ENCODE assay signal across 8 cellular contexts in the genomic region with DNA sequence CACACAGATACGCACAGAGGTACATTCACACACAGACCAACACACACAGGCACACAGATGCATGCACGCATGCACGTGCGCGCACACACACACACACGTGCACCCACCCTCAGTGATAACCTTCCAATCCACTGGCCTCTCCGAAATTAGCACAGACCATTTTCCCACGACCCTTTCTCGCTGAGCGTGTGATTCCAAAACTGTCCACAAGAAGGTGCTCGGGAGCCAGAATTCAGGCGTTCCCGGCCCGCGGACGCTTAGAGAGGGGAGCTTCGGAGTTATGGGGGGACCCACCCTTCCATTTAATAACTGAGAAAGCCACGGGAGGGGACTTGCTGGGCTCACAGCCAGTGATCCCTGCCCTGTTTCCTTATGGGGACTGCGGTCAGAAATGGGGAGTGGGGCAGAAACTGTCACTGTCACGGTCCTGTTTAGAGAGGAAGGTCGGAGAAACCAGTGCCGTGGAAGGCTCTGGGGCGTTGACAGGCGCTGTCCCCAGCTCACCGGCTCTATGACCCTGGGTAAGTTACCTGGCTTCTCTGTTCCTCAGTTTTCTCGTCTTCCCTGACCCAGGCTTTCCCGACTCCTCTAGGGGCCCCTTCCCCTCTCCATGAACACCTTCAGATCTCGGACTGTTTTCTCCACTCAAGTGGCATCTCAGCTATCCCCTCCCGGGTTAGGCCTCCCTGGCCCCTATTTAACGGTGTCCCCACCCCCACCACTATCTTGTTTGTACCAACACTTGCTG. TPM values are rescaled to one million over a fixed set of nuclear protein-coding genes. Genes with fewer than 3 reads are reported as not detected.
DNase-seq lines count a peak whose midpoint lies in the region; ATAC-seq and TF ChIP-seq lines count a peak whose summit lies in the region.

No MANE protein-coding gene starts in this region.

- no peaks in the 10 kb centered on the region for H3K79me2 ChIP-seq in neural progenitor cell (ENCODE audit: low read depth)

- ATAC-seq in GM19452 (IDR thresholded peaks at IDR 0.05; ENCODE audit: unreplicated experiment) (peak; percentile 57), foreskin keratinocyte (peak; percentile 67)
- peak; percentile 80 for ATAC-seq in activated T-helper 17 cell treated with anti-CD3 and anti-CD28 coated beads, Interleukin-2, amount 50 U/mL, for 72 hours (replicated peaks)

- H3K36me3 Mint-ChIP-seq in activated T-helper 17 cell treated with anti-CD3 and anti-CD28 coated beads, Interleukin-2, amount 50 U/mL, for 72 hours (ENCODE audit: low read depth): no peaks in the 10 kb centered on the region
- H3K36me3 Mint-ChIP-seq in neural progenitor cell: no peaks in the 10 kb centered on the region

- peak overlapping the region; percentile 3 for H2AFZ ChIP-seq in neural progenitor cell (replicated peaks)

- H3K9me3 ChIP-seq in neural progenitor cell (ENCODE audit: low read depth): no peaks in the 10 kb centered on the region
- no peaks in the 10 kb centered on the region for H3K9me3 ChIP-seq in stomach

- no peaks in the 10 kb centered on the region for H4K20me1 ChIP-seq in neural progenitor cell (ENCODE audit: low read depth)

- peaks cover 17% of the 10 kb centered on the region for H3K4me1 Mint-ChIP-seq in activated T-helper 17 cell treated with anti-CD3 and anti-CD28 coated beads, Interleukin-2, amount 50 U/mL, for 72 hours
- peaks cover 16% of the 10 kb centered on the region for H3K4me1 Mint-ChIP-seq in neural progenitor cell

- no peak for TF ChIP-seq POLR2A in stomach (IDR thresholded peaks at IDR 0.05)

- DNase-seq in COLO829 (ENCODE audit: low spot score) (peak; percentile 47), HT-29 (ENCODE audit: low spot score) (peak; percentile 85), RKO (ENCODE audit: low spot score) (peak; percentile 51), foreskin keratinocyte (peak; percentile 39 to 56), neural progenitor cell (ENCODE audit: low spot score) (peak; percentile 82), stomach (peak; percentile 69)

- H3K36me3 ChIP-seq in neural progenitor cell (no peaks in the 10 kb centered on the region), stomach (no peaks in the 10 kb centered on the region)

- H3K27me3 ChIP-seq in foreskin keratinocyte (peaks cover 14% of the 10 kb centered on the region), neural progenitor cell (peaks cover 19% of the 10 kb centered on the region), stomach (no peaks in the 10 kb centered on the region)

- no peaks in the 10 kb centered on the region for H3K9me3 Mint-ChIP-seq in activated T-helper 17 cell treated with anti-CD3 and anti-CD28 coated beads, Interleukin-2, amount 50 U/mL, for 72 hours
- no peaks in the 10 kb centered on the region for H3K9me3 Mint-ChIP-seq in neural progenitor cell

- peak overlapping the region; percentile 86 for H3K27ac Mint-ChIP-seq in activated T-helper 17 cell treated with anti-CD3 and anti-CD28 coated beads, Interleukin-2, amount 50 U/mL, for 72 hours
- H3K27ac Mint-ChIP-seq in neural progenitor cell: no peak overlapping the region

- H3K27me3 Mint-ChIP-seq in activated T-helper 17 cell treated with anti-CD3 and anti-CD28 coated beads, Interleukin-2, amount 50 U/mL, for 72 hours: peaks cover 8% of the 10 kb centered on the region
- H3K27me3 Mint-ChIP-seq in neural progenitor cell (ENCODE audit: insufficient read depth, low read depth): peaks cover 21% of the 10 kb centered on the region

- no peak for TF ChIP-seq EP300 in stomach (IDR thresholded peaks at IDR 0.05)

- 2 to 3% (median 3%) methylated on average over 29 to 30 of the region's 30 CpGs for WGBS in stomach, 5 donors

- TF ChIP-seq CTCF in foreskin keratinocyte (conservative IDR thresholded peaks at IDR 0.05) (peak; percentile 71), neural progenitor cell (IDR thresholded peaks at IDR 0.05) (peak; percentile 80), stomach (IDR thresholded peaks at IDR 0.05) (peak in 5 of 7 experiments; percentile 73 to 93 (median 87))

- H3K4me2 ChIP-seq in neural progenitor cell: peak overlapping the region; percentile 90

- H3K9ac ChIP-seq in neural progenitor cell: no peak overlapping the region

- H3K4me3 Mint-ChIP-seq in activated T-helper 17 cell treated with anti-CD3 and anti-CD28 coated beads, Interleukin-2, amount 50 U/mL, for 72 hours: peak overlapping the region; percentile 92
- H3K4me3 Mint-ChIP-seq in neural progenitor cell: peak overlapping the region; percentile 83

- H3K4me1 ChIP-seq in foreskin keratinocyte: no peaks in the 10 kb centered on the region
- no peaks in the 10 kb centered on the region for H3K4me1 ChIP-seq in neural progenitor cell
- H3K4me1 ChIP-seq in stomach: peaks cover 0 to 14% (median 5%) of the 10 kb centered on the region in 4 donors

- no peaks in the 10 kb centered on the region for H3F3A ChIP-seq in neural progenitor cell (ENCODE audit: low read depth)

- peak overlapping the region; percentile 54 for H3K4me3 ChIP-seq in neural progenitor cell
- H3K4me3 ChIP-seq in stomach: peak overlapping the region; percentile 53 to 59 (median 56)

- intact Hi-C loops in stomach (cut with DNase I; ENCODE audit: low total_unique reads): no loop called here

- H3K27ac ChIP-seq in foreskin keratinocyte (no peak overlapping the region), neural progenitor cell (no peak overlapping the region), stomach (peak overlapping the region; percentile 9 to 76 (median 56))

RNA-seq across cellular contexts. Expression of a gene that starts 33.6 kb away (rescaled TPM):
- 28.3 and 37.2 TPM in 2 replicates for total RNA-seq in HT-29 (2014; rRNA removed; shearing (Covaris generic))
- total RNA-seq in activated T-helper 17 cell treated with anti-CD3 and anti-CD28 coated beads, Interleukin-2, amount 50 U/mL, for 72 hours: 10 to 100 TPM in 1 of 2 donors, 1 to 10 TPM in 1; 8.7 to 18.9 TPM
- total RNA-seq in foreskin keratinocyte (10.4 and 13.2 TPM in 2 replicates), neural progenitor cell (ENCODE audit: low replicate concordance) (1.3 and 3.2 TPM in 2 replicates), stomach (10 to 100 TPM in 2 of 5 donors, 1 to 10 TPM in 3; 7.6 to 21.4 (median 9.9) TPM)
- polyA plus RNA-seq in foreskin keratinocyte (12.5 and 15.2 TPM in 2 replicates), stomach (10 to 100 TPM in 1 of 3 donors, 1 to 10 TPM in 2; 8.4 to 12.7 (median 9.0) TPM)

Comparison
In these comparisons a context has a peak if more than half of its experiments do, and no peak if none do; other contexts are left out.
1. H3K27ac ChIP-seq: peak in stomach (5 of 5); none in foreskin keratinocyte (single experiment) and neural progenitor cell (single experiment).
2. Peak in every context shown above with its lines, with median percentiles within 50 percentile points of each other: DNase-seq, ATAC-seq and CTCF ChIP-seq.